In genomic region chr10:30529373-30529998, GRCh38 we compare ENCODE assay signal across 8 cellular contexts.
A peak's percentile ranks its signal among the peaks of the same experiment; 100 is the strongest.
DNase-seq lines count a peak whose midpoint lies in the region; ATAC-seq lines count a peak whose summit lies in the region.

No MANE protein-coding gene starts in this region.

- no peaks in the 10 kb centered on the region for H3K27me3 ChIP-seq in MG63

- H3K9me3 ChIP-seq in MG63, result no peaks in the 10 kb centered on the region

- H3K4me3 ChIP-seq in MG63, result peak overlapping the region; percentile 19

- peak; percentile 71 for ATAC-seq in GM21529 (IDR thresholded peaks at IDR 0.05; ENCODE audit: unreplicated experiment)
- peak; percentile 84 for ATAC-seq in left ventricle myocardium superior

- intact Hi-C loops in left ventricle myocardium superior (cut with micrococcal nuclease), result no loop called here

- H3K36me3 ChIP-seq in MG63, result no peaks in the 10 kb centered on the region

- DNase-seq in DMS53 treated with DMSO at 0.1 percent for 48 hours (lab: John Stamatoyannopoulos, UW; ENCODE audit: unreplicated experiment) (peak; percentile 28), MG63 (peak; percentile 62), left ventricle myocardium superior (peak; percentile 77), OCI-M2 (lab: John Stamatoyannopoulos, UW; ENCODE audit: unreplicated experiment) (no peak), COLO668 (lab: John Stamatoyannopoulos, UW; ENCODE audit: unreplicated experiment) (no peak)
- DNase-seq in activated CD8-positive, alpha-beta memory T cell treated with anti-CD3 and anti-CD28 coated beads, Interleukin-2, amount 50 U/mL, for 24 hours (ENCODE audit: extremely low read depth), result peak; percentile 36
- peak; percentile 15 to 58 (median 53) for DNase-seq in stimulated activated CD4-positive, alpha-beta T cell treated with anti-CD3 and anti-CD28 coated beads, TNF-alpha, amount 100 ng/mL, for 4 hours (ENCODE audit: low read depth in 3 of 3)

Comparison
In these comparisons a context has a peak if more than half of its experiments do, and no peak if none do; other contexts are left out.
1. DNase-seq: peak in DMS53 treated with DMSO at 0.1 percent for 48 hours (single experiment), MG63 (single experiment), activated CD8-positive, alpha-beta memory T cell treated with anti-CD3 and anti-CD28 coated beads, Interleukin-2, amount 50 U/mL, for 24 hours (single experiment), left ventricle myocardium superior (single experiment) and stimulated activated CD4-positive, alpha-beta T cell treated with anti-CD3 and anti-CD28 coated beads, TNF-alpha, amount 100 ng/mL, for 4 hours (3 of 3); none in OCI-M2 (single experiment) and COLO668 (single experiment).